ENCODE assay signal across 1 cellular context in the genomic region with DNA sequence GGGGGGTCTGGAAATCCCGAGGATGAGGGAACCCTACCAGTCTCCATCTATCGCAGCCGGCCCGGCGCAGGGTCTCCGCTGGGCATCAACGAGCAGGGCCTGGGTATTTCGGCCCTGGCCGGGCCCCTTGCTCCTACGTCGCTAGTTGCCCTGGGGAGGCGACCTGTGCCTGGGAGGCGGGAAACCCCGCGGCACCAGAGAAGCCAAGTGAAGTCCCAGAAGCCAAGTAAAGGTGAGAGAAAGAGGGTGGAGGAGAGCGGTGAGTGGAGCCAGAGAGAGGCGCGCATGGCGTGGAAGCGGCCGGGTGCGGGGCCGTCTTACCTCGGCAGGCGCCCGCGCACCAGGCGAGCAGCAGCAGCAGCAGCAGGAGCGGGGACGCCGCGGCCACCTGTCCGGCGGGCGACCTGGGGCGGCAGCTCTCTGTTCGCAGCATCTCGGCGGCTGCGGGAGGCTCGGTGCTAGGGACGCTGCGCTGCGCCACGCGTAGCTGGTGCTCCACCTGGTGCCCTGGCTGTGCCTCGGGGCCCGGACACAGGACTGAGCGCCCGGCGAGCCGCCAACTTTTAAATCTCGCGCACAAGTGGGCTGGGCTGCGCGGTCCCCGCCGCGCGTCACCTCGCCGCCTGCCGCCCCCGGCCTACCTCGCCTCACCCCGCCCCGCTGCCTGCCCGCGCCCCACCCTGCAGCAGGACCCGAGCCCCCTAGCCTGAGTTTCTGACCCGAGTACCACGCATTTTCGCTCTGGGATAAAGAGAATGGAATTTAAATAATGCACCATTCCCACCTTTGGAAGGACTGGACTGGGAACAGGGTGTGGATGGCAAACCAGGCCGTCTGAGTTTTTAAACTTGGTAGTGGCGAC.
A peak's percentile ranks its signal among the peaks of the same experiment; 100 is the strongest.
TF ChIP-seq lines count a peak whose summit lies in the region.

A gene with protein sequence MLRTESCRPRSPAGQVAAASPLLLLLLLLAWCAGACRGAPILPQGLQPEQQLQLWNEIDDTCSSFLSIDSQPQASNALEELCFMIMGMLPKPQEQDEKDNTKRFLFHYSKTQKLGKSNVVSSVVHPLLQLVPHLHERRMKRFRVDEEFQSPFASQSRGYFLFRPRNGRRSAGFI (minus strand): TSS at position 539 of the 862 bp plus-strand sequence. CDS start 106 bp downstream, at position 433.

TF ChIP-seq in K562, 482 proteins besides CTCF, POLR2A, EP300 and RAD21 (continued from another document and continues in another):
- no peak for TF ChIP-seq MED1 (CRISPR knock-in tag; IDR thresholded peaks at IDR 0.05; ENCODE audit: borderline replicate concordance)
- TF ChIP-seq, protein P1, sequence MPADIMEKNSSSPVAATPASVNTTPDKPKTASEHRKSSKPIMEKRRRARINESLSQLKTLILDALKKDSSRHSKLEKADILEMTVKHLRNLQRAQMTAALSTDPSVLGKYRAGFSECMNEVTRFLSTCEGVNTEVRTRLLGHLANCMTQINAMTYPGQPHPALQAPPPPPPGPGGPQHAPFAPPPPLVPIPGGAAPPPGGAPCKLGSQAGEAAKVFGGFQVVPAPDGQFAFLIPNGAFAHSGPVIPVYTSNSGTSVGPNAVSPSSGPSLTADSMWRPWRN (IDR thresholded peaks at IDR 0.05; ENCODE audit: low read depth), result no peak
- TF ChIP-seq, protein P2, sequence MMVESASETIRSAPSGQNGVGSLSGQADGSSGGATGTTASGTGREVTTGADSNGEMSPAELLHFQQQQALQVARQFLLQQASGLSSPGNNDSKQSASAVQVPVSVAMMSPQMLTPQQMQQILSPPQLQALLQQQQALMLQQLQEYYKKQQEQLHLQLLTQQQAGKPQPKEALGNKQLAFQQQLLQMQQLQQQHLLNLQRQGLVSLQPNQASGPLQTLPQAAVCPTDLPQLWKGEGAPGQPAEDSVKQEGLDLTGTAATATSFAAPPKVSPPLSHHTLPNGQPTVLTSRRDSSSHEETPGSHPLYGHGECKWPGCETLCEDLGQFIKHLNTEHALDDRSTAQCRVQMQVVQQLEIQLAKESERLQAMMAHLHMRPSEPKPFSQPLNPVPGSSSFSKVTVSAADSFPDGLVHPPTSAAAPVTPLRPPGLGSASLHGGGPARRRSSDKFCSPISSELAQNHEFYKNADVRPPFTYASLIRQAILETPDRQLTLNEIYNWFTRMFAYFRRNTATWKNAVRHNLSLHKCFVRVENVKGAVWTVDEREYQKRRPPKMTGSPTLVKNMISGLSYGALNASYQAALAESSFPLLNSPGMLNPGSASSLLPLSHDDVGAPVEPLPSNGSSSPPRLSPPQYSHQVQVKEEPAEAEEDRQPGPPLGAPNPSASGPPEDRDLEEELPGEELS (CRISPR knock-in tag; IDR thresholded peaks at IDR 0.05; ENCODE audit: borderline replicate concordance), result no peak
- TF ChIP-seq MAFG (tag; conservative IDR thresholded peaks at IDR 0.05), result no peak
- no peak for TF ChIP-seq ZNF253 (CRISPR knock-in tag; conservative IDR thresholded peaks at IDR 0.05)
- peak; percentile 60 for TF ChIP-seq CREB1 (IDR thresholded peaks at IDR 0.05)
- TF ChIP-seq CREB1 (CRISPR knock-in tag; IDR thresholded peaks at IDR 0.05), result no peak
- TF ChIP-seq RB1 (IDR thresholded peaks at IDR 0.05; ENCODE audit: low read depth), result peak; percentile 69; the same call in 1 of the 2 replicates
- TF ChIP-seq HNRNPL (IDR thresholded peaks at IDR 0.05; ENCODE audit: low read depth, low read length), result peak; percentile 86
- TF ChIP-seq, protein P3, sequence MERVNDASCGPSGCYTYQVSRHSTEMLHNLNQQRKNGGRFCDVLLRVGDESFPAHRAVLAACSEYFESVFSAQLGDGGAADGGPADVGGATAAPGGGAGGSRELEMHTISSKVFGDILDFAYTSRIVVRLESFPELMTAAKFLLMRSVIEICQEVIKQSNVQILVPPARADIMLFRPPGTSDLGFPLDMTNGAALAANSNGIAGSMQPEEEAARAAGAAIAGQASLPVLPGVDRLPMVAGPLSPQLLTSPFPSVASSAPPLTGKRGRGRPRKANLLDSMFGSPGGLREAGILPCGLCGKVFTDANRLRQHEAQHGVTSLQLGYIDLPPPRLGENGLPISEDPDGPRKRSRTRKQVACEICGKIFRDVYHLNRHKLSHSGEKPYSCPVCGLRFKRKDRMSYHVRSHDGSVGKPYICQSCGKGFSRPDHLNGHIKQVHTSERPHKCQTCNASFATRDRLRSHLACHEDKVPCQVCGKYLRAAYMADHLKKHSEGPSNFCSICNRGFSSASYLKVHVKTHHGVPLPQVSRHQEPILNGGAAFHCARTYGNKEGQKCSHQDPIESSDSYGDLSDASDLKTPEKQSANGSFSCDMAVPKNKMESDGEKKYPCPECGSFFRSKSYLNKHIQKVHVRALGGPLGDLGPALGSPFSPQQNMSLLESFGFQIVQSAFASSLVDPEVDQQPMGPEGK (CRISPR knock-in tag; IDR thresholded peaks at IDR 0.05; ENCODE audit: borderline replicate concordance), result no peak
- peak; percentile 76 for TF ChIP-seq CREM (IDR thresholded peaks at IDR 0.05; ENCODE audit: low read depth)
- no peak for TF ChIP-seq PURB (CRISPR knock-in tag; IDR thresholded peaks at IDR 0.05; ENCODE audit: low read depth)
- no peak for TF ChIP-seq ZNF3 (CRISPR knock-in tag; IDR thresholded peaks at IDR 0.05)
- no peak for TF ChIP-seq CBX2 (IDR thresholded peaks at IDR 0.05; ENCODE audit: insufficient read depth, low read length, poor library complexity, severe bottlenecking)
- TF ChIP-seq ATF7 (IDR thresholded peaks at IDR 0.05), result no peak
- TF ChIP-seq MEF2D (tag; conservative IDR thresholded peaks at IDR 0.05; ENCODE audit: low read depth), result no peak
- TF ChIP-seq HNRNPLL (IDR thresholded peaks at IDR 0.05; ENCODE audit: low read depth, low read length, poor library complexity, severe bottlenecking), result peak; percentile 49
- TF ChIP-seq SRSF9 (IDR thresholded peaks at IDR 0.05; ENCODE audit: borderline replicate concordance, low read depth, low read length), result no peak
- TF ChIP-seq, protein P4, sequence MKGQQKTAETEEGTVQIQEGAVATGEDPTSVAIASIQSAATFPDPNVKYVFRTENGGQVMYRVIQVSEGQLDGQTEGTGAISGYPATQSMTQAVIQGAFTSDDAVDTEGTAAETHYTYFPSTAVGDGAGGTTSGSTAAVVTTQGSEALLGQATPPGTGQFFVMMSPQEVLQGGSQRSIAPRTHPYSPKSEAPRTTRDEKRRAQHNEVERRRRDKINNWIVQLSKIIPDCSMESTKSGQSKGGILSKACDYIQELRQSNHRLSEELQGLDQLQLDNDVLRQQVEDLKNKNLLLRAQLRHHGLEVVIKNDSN (CRISPR knock-in tag; IDR thresholded peaks at IDR 0.05), result no peak; the same call in 1 of the 2 replicates
- TF ChIP-seq SPI1 (IDR thresholded peaks at IDR 0.05; ENCODE audit: borderline replicate concordance, low read depth, low read length), result no peak
- TF ChIP-seq, protein P5, sequence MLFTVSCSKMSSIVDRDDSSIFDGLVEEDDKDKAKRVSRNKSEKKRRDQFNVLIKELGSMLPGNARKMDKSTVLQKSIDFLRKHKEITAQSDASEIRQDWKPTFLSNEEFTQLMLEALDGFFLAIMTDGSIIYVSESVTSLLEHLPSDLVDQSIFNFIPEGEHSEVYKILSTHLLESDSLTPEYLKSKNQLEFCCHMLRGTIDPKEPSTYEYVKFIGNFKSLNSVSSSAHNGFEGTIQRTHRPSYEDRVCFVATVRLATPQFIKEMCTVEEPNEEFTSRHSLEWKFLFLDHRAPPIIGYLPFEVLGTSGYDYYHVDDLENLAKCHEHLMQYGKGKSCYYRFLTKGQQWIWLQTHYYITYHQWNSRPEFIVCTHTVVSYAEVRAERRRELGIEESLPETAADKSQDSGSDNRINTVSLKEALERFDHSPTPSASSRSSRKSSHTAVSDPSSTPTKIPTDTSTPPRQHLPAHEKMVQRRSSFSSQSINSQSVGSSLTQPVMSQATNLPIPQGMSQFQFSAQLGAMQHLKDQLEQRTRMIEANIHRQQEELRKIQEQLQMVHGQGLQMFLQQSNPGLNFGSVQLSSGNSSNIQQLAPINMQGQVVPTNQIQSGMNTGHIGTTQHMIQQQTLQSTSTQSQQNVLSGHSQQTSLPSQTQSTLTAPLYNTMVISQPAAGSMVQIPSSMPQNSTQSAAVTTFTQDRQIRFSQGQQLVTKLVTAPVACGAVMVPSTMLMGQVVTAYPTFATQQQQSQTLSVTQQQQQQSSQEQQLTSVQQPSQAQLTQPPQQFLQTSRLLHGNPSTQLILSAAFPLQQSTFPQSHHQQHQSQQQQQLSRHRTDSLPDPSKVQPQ (CRISPR knock-in tag; IDR thresholded peaks at IDR 0.05; ENCODE audit: borderline replicate concordance), result no peak
- TF ChIP-seq EP400 (IDR thresholded peaks at IDR 0.05), result peak; percentile 14
- TF ChIP-seq RBM14 (IDR thresholded peaks at IDR 0.05; ENCODE audit: borderline replicate concordance, insufficient read depth, low read depth, low read length), result no peak
- TF ChIP-seq SIN3B (IDR thresholded peaks at IDR 0.05; ENCODE audit: low read depth), result peak; percentile 41; the same call in 1 of the 2 replicates
- peak; percentile 81 for TF ChIP-seq KDM5B (IDR thresholded peaks at IDR 0.05; ENCODE audit: insufficient replicate concordance, low read depth, low read length)
- TF ChIP-seq MAZ (CRISPR knock-in tag; conservative IDR thresholded peaks at IDR 0.05 in 1 of 2, IDR thresholded peaks at IDR 0.05 in 1 of 2), result peak in 1 of 2 experiments; percentile 51; a peak in 1 of 4 replicates
- no peak for TF ChIP-seq HLTF (IDR thresholded peaks at IDR 0.05)
- TF ChIP-seq NCOR1 (IDR thresholded peaks at IDR 0.05), result no peak
- TF ChIP-seq XRCC4 (IDR thresholded peaks at IDR 0.05; ENCODE audit: extremely low read depth, insufficient read depth, insufficient read length), result no peak
- TF ChIP-seq EGR1 (conservative IDR thresholded peaks at IDR 0.05), result peak; percentile 49
- TF ChIP-seq GABPB2 (CRISPR knock-in tag; conservative IDR thresholded peaks at IDR 0.05), result no peak
- no peak for TF ChIP-seq SLC30A9 (CRISPR knock-in tag; IDR thresholded peaks at IDR 0.05)
- TF ChIP-seq, protein P6, sequence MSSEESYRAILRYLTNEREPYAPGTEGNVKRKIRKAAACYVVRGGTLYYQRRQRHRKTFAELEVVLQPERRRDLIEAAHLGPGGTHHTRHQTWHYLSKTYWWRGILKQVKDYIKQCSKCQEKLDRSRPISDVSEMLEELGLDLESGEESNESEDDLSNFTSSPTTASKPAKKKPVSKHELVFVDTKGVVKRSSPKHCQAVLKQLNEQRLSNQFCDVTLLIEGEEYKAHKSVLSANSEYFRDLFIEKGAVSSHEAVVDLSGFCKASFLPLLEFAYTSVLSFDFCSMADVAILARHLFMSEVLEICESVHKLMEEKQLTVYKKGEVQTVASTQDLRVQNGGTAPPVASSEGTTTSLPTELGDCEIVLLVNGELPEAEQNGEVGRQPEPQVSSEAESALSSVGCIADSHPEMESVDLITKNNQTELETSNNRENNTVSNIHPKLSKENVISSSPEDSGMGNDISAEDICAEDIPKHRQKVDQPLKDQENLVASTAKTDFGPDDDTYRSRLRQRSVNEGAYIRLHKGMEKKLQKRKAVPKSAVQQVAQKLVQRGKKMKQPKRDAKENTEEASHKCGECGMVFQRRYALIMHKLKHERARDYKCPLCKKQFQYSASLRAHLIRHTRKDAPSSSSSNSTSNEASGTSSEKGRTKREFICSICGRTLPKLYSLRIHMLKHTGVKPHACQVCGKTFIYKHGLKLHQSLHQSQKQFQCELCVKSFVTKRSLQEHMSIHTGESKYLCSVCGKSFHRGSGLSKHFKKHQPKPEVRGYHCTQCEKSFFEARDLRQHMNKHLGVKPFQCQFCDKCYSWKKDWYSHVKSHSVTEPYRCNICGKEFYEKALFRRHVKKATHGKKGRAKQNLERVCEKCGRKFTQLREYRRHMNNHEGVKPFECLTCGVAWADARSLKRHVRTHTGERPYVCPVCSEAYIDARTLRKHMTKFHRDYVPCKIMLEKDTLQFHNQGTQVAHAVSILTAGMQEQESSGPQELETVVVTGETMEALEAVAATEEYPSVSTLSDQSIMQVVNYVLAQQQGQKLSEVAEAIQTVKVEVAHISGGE (CRISPR knock-in tag; IDR thresholded peaks at IDR 0.05), result no peak
- TF ChIP-seq BCL6 (CRISPR knock-in tag; IDR thresholded peaks at IDR 0.05), result no peak
- TF ChIP-seq STAG1 (CRISPR knock-in tag; IDR thresholded peaks at IDR 0.05; ENCODE audit: borderline replicate concordance), result no peak
- TF ChIP-seq EHMT2 (IDR thresholded peaks at IDR 0.05), result no peak
- no peak for TF ChIP-seq ZNF436 (CRISPR knock-in tag; IDR thresholded peaks at IDR 0.05)
- no peak for TF ChIP-seq ZBTB17 (CRISPR knock-in tag; IDR thresholded peaks at IDR 0.05)
- TF ChIP-seq HCFC1 (IDR thresholded peaks at IDR 0.05; ENCODE audit: low read depth, low read length), result no peak
- TF ChIP-seq ERF (CRISPR knock-in tag; IDR thresholded peaks at IDR 0.05), result no peak
- TF ChIP-seq, protein P7, sequence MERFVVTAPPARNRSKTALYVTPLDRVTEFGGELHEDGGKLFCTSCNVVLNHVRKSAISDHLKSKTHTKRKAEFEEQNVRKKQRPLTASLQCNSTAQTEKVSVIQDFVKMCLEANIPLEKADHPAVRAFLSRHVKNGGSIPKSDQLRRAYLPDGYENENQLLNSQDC (CRISPR knock-in tag; IDR thresholded peaks at IDR 0.05), result no peak
- no peak for TF ChIP-seq DIDO1 (tag; IDR thresholded peaks at IDR 0.05; ENCODE audit: low read depth)
- TF ChIP-seq ZNF57 (CRISPR knock-in tag; IDR thresholded peaks at IDR 0.05), result no peak
- TF ChIP-seq U2AF2 (optimal IDR thresholded peaks at IDR 0.05; ENCODE audit: low read depth, low read length), result no peak
- TF ChIP-seq ZNF140 (CRISPR knock-in tag; IDR thresholded peaks at IDR 0.05), result no peak
- no peak for TF ChIP-seq E2F3 (CRISPR knock-in tag; IDR thresholded peaks at IDR 0.05)
- no peak for TF ChIP-seq BRCA1 (IDR thresholded peaks at IDR 0.05)
- TF ChIP-seq BRCA1 (CRISPR knock-in tag; IDR thresholded peaks at IDR 0.05), result no peak
- TF ChIP-seq, protein P8, sequence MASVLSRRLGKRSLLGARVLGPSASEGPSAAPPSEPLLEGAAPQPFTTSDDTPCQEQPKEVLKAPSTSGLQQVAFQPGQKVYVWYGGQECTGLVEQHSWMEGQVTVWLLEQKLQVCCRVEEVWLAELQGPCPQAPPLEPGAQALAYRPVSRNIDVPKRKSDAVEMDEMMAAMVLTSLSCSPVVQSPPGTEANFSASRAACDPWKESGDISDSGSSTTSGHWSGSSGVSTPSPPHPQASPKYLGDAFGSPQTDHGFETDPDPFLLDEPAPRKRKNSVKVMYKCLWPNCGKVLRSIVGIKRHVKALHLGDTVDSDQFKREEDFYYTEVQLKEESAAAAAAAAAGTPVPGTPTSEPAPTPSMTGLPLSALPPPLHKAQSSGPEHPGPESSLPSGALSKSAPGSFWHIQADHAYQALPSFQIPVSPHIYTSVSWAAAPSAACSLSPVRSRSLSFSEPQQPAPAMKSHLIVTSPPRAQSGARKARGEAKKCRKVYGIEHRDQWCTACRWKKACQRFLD (CRISPR knock-in tag; IDR thresholded peaks at IDR 0.05), result peak; percentile 48; the same call in 1 of the 2 replicates
- no peak for TF ChIP-seq ZNF384 (IDR thresholded peaks at IDR 0.05; ENCODE audit: low read depth, low read length)
- no peak for TF ChIP-seq ESRRB (CRISPR knock-in tag; IDR thresholded peaks at IDR 0.05; ENCODE audit: borderline replicate concordance)
- peak; percentile 83 for TF ChIP-seq CXXC5 (CRISPR knock-in tag; IDR thresholded peaks at IDR 0.05)
- TF ChIP-seq NFRKB (IDR thresholded peaks at IDR 0.05; ENCODE audit: low read depth), result no peak
- TF ChIP-seq MEF2A (IDR thresholded peaks at IDR 0.05; ENCODE audit: control insufficient read depth, low read depth, low read length), result no peak
- TF ChIP-seq, protein P9, sequence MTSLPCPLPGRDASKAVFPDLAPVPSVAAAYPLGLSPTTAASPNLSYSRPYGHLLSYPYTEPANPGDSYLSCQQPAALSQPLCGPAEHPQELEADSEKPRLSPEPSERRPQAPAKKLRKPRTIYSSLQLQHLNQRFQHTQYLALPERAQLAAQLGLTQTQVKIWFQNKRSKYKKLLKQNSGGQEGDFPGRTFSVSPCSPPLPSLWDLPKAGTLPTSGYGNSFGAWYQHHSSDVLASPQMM (CRISPR knock-in tag; IDR thresholded peaks at IDR 0.05), result no peak
- TF ChIP-seq NR2C2 (CRISPR knock-in tag; IDR thresholded peaks at IDR 0.05), result 0 out of 2 replicates have a peak, but pooled peaks have one; percentile 34
- no peak for TF ChIP-seq NR2C2 (tag; IDR thresholded peaks at IDR 0.05)
